Comparison of ENCODE assay signal across 11 cellular contexts in the genomic region with DNA sequence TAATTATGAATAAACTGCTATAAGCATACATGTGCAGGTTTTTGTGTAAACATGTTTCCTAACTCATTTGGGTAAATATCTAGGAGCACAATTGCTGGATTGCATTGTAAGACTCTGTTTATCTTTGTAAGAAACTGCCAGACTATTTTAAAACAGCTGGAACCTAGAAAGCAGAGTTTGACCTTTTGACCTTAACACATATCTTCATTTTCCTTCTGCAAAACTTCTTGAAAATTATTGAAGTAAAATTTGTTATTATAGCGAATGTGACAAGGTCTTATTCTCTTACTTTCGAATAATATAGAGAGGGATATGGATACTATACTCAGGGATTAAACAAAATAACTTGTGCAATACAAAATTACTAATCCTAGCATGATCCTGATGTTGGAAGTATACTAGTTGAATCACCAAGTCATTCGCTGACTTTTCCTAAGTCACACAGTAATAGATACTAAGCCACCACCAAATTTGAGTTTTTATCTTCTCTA. TPM values are rescaled to one million over a fixed set of nuclear protein-coding genes. Genes with fewer than 3 reads are reported as not detected.
DNase-seq lines count a peak whose midpoint lies in the region; ATAC-seq and TF ChIP-seq lines count a peak whose summit lies in the region.
"Had no signal": no experiment of that assay in that cellular context is flagged by ENCODE, and none has a peak within 500 bp of the region (broad histone marks: within the 10 kb centered on the region; RNA-seq: fewer than 3 reads in every experiment).

No MANE protein-coding gene starts in this region.

- no peak overlapping the region for H3K4me3 ChIP-seq in tibial nerve

- peak overlapping the region; percentile 97 for H3K27ac Mint-ChIP-seq in activated CD8-positive, alpha-beta memory T cell treated with anti-CD3 and anti-CD28 coated beads, Interleukin-2, amount 10 ng/mL, durations not matched to agents 7 days and 5 days
- H3K27ac Mint-ChIP-seq in activated naive CD8-positive, alpha-beta T cell: peak overlapping the region; percentile 95
- peak overlapping the region; percentile 28 to 92 (median 59) for H3K27ac Mint-ChIP-seq in immature natural killer cell

- H3K27ac ChIP-seq in tibial nerve: peak overlapping the region in 3 of 4 donors; percentile 50 to 93 (median 92)

- CTCF ChIA-PET in activated CD8-positive, alpha-beta memory T cell treated with anti-CD3 and anti-CD28 coated beads, Interleukin-2, amount 10 ng/mL, durations not matched to agents 7 days and 5 days (lab: Charles Lee): interaction anchor here (0.9 to 1.7 kb wide), 3 partner anchors 13 to 16 kb away, joined by 3 to 6 read pairs (median 5); no protein-coding TSS in a partner anchor

- no peaks in the 10 kb centered on the region for H3K9me3 Mint-ChIP-seq in activated CD8-positive, alpha-beta memory T cell treated with anti-CD3 and anti-CD28 coated beads, Interleukin-2, amount 10 ng/mL, durations not matched to agents 7 days and 5 days (ENCODE audit: low read depth)
- H3K9me3 Mint-ChIP-seq in activated naive CD8-positive, alpha-beta T cell (ENCODE audit: low read depth): no peaks in the 10 kb centered on the region
- no peaks in the 10 kb centered on the region for H3K9me3 Mint-ChIP-seq in immature natural killer cell

- WGBS in tibial nerve, 2 donors: 68 to 71% methylated on average over 3 of the region's 3 CpGs

- no peaks in the 10 kb centered on the region for H3K27me3 ChIP-seq in tibial nerve

- ATAC-seq in activated CD8-positive, alpha-beta memory T cell treated with anti-CD3 and anti-CD28 coated beads, Interleukin-2, amount 10 ng/mL, durations not matched to agents 7 days and 5 days: no peak

- H3K36me3 Mint-ChIP-seq in activated CD8-positive, alpha-beta memory T cell treated with anti-CD3 and anti-CD28 coated beads, Interleukin-2, amount 10 ng/mL, durations not matched to agents 7 days and 5 days: peaks cover 8% of the 10 kb centered on the region
- H3K36me3 Mint-ChIP-seq in activated naive CD8-positive, alpha-beta T cell: no peaks in the 10 kb centered on the region
- H3K36me3 Mint-ChIP-seq in immature natural killer cell: peaks cover 0 to 3% (median 0%) of the 10 kb centered on the region in 3 donors

- H3K4me3 Mint-ChIP-seq in activated CD8-positive, alpha-beta memory T cell treated with anti-CD3 and anti-CD28 coated beads, Interleukin-2, amount 10 ng/mL, durations not matched to agents 7 days and 5 days: no peak overlapping the region
- peak overlapping the region; percentile 72 for H3K4me3 Mint-ChIP-seq in activated naive CD8-positive, alpha-beta T cell
- peak overlapping the region in 3 of 5 donors; percentile 18 to 73 (median 30) for H3K4me3 Mint-ChIP-seq in immature natural killer cell
- H3K4me3 Mint-ChIP-seq: activated B cell treated with CpG ODN at 0.5 μM for 24 hours had no signal

- no peak for DNase-seq in activated CD8-positive, alpha-beta memory T cell treated with anti-CD3 and anti-CD28 coated beads, Interleukin-2, amount 10 ng/mL, durations not matched to agents 7 days and 5 days
- DNase-seq in activated CD8-positive, alpha-beta memory T cell treated with anti-CD3 and anti-CD28 coated beads for 24 hours: no peak
- DNase-seq in immature natural killer cell (no peak), tibial nerve (ENCODE audit: low spot score in 2 of 2) (no peak), kidney tubule cell (ENCODE audit: low spot score) (no peak), NAMALWA (ENCODE audit: low spot score) (no peak), ecto neural progenitor cell (ENCODE audit: low spot score) (no peak)
- DNase-seq: activated B cell treated with CpG ODN at 0.5 μM for 24 hours, NCI-H82, small intestine had no signal

- H3K36me3 ChIP-seq in tibial nerve: no peaks in the 10 kb centered on the region

- TF ChIP-seq CTCF in tibial nerve (IDR thresholded peaks at IDR 0.05): no peak

- TF ChIP-seq EP300 in tibial nerve (IDR thresholded peaks at IDR 0.05): no peak

- no peaks in the 10 kb centered on the region for H3K27me3 Mint-ChIP-seq in activated CD8-positive, alpha-beta memory T cell treated with anti-CD3 and anti-CD28 coated beads, Interleukin-2, amount 10 ng/mL, durations not matched to agents 7 days and 5 days
- no peaks in the 10 kb centered on the region for H3K27me3 Mint-ChIP-seq in activated naive CD8-positive, alpha-beta T cell
- H3K27me3 Mint-ChIP-seq in immature natural killer cell (ENCODE audit: low read depth in 3 of 3): peaks cover 0 to 1% (median 0%) of the 10 kb centered on the region in 3 donors
- H3K27me3 Mint-ChIP-seq: activated B cell treated with CpG ODN at 0.5 μM for 24 hours had no signal

- TF ChIP-seq POLR2A in tibial nerve (IDR thresholded peaks at IDR 0.05): no peak

- peaks cover 0 to 63% (median 24%) of the 10 kb centered on the region in 4 donors for H3K4me1 ChIP-seq in tibial nerve

- peaks cover 52% of the 10 kb centered on the region for H3K4me1 Mint-ChIP-seq in activated CD8-positive, alpha-beta memory T cell treated with anti-CD3 and anti-CD28 coated beads, Interleukin-2, amount 10 ng/mL, durations not matched to agents 7 days and 5 days
- H3K4me1 Mint-ChIP-seq in activated naive CD8-positive, alpha-beta T cell (ENCODE audit: low read depth): peaks cover 65% of the 10 kb centered on the region
- peaks cover 43 to 63% of the 10 kb centered on the region in 2 donors for H3K4me1 Mint-ChIP-seq in immature natural killer cell

- no peaks in the 10 kb centered on the region for H3K9me3 ChIP-seq in tibial nerve

RNA-seq across cellular contexts. Expression of a gene that starts 3.2 kb away (rescaled TPM):
- total RNA-seq in activated CD8-positive, alpha-beta memory T cell treated with anti-CD3 and anti-CD28 coated beads, Interleukin-2, amount 10 ng/mL, durations not matched to agents 7 days and 5 days: 100 to 1,000 TPM; 135 to 177 TPM
- 100 to 1,000 TPM; 426 to 769 (median 538) TPM for polyA plus RNA-seq in immature natural killer cell
- 100 to 1,000 TPM; 265 to 504 (median 306) TPM for total RNA-seq in tibial nerve
